8 cellular contexts compared by ENCODE assay signal in the genomic region with DNA sequence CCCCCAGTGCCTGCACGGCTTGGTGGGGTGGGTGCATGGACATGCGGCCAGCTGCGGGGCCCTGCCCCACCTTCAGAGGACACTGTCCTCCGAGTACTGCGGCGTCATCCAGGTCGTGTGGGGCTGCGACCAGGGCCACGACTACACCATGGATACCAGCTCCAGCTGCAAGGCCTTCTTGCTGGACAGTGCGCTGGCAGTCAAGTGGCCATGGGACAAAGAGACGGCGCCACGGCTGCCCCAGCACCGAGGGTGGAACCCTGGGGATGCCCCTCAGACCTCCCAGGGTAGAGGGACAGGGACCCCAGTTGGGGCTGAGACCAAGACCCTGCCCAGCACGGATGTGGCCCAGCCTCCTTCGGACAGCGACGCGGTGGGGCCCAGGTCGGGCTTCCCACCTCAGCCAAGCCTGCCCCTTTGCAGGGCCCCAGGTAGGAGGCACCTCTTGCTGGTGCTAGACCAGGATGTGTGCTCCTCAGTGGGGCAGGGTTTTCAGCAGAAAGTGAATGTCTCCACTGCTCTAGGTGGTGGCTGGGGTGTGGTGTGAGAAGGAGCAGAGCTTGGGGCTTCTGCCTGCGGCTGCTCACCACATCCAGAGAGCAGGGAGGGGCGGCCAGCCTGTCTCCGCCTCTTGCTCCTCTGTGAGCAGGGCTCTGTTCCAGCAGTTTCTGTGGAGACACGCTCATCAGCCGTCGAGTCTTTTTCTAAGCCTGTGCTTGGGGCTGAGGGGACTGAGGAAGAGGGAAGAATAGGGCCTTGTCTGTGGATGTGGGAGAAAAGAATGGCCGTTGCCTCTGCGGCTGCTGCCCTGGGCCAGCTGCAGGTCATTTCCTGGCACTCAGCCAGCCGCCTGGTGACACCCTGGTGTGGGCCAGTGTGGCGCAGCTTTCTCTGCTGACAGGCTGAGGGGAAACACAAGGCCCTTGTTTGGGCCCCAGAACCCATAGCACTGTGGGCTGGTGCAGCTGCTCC. TPM values are rescaled to one million over a fixed set of nuclear protein-coding genes. Genes with fewer than 3 reads are reported as not detected.
DNase-seq lines count a peak whose midpoint lies in the region; ATAC-seq lines count a peak whose summit lies in the region.

No MANE protein-coding gene starts in this region.

- H3K27ac Mint-ChIP-seq in activated naive CD8-positive, alpha-beta T cell treated with anti-CD3 and anti-CD28 coated beads, Interleukin-2, amount 50 U/mL, for 24 hours, result peak overlapping the region; percentile 88

- H3K4me3 ChIP-seq in ACC112 (ENCODE audit: low read depth, low read length), result peak overlapping the region; percentile 84; the same call in 1 of the 2 replicates

- peaks cover 16% of the 10 kb centered on the region for H3K36me3 ChIP-seq in ACC112 (ENCODE audit: insufficient read depth, low read length)

- H3K9me3 Mint-ChIP-seq in activated naive CD8-positive, alpha-beta T cell treated with anti-CD3 and anti-CD28 coated beads, Interleukin-2, amount 50 U/mL, for 24 hours, result no peaks in the 10 kb centered on the region

- peak; percentile 70 for DNase-seq in SK-MEL-5 (ENCODE audit: low read depth, low spot score)
- peak; percentile 67 for DNase-seq in activated naive CD8-positive, alpha-beta T cell treated with anti-CD3 and anti-CD28 coated beads, Interleukin-2, amount 50 U/mL, for 24 hours
- peak; percentile 34 for DNase-seq in iris pigment epithelial cell (ENCODE audit: low read depth)
- DNase-seq in stimulated activated CD8-positive, alpha-beta memory T cell treated with anti-CD3 and anti-CD28 coated beads, Interleukin-4, amount 100 ng/mL, for 1 hour (ENCODE audit: low read depth in 2 of 2, low spot score in 1 of 2), result peak; percentile 43 to 70
- no peak for DNase-seq in SK-N-DZ (ENCODE audit: low spot score)
- no peak for DNase-seq in NCI-H2107 (lab: John Stamatoyannopoulos, UW)

- H3K4me1 Mint-ChIP-seq in activated naive CD8-positive, alpha-beta T cell treated with anti-CD3 and anti-CD28 coated beads, Interleukin-2, amount 50 U/mL, for 24 hours, result peaks cover 57% of the 10 kb centered on the region

- ATAC-seq in activated naive CD8-positive, alpha-beta T cell treated with anti-CD3 and anti-CD28 coated beads, Interleukin-2, amount 50 U/mL, for 24 hours, result peak; percentile 34
- ATAC-seq in HG02798 (IDR thresholded peaks at IDR 0.05; ENCODE audit: poor library complexity, unreplicated experiment), result no peak

- peak overlapping the region; percentile 93 for H3K4me3 Mint-ChIP-seq in activated naive CD8-positive, alpha-beta T cell treated with anti-CD3 and anti-CD28 coated beads, Interleukin-2, amount 50 U/mL, for 24 hours

- no peaks in the 10 kb centered on the region for H3K27me3 ChIP-seq in ACC112 (ENCODE audit: insufficient read depth, low read length)

- H3K36me3 Mint-ChIP-seq in activated naive CD8-positive, alpha-beta T cell treated with anti-CD3 and anti-CD28 coated beads, Interleukin-2, amount 50 U/mL, for 24 hours (ENCODE audit: low read depth), result peaks cover 24% of the 10 kb centered on the region

- no peaks in the 10 kb centered on the region for H3K27me3 Mint-ChIP-seq in activated naive CD8-positive, alpha-beta T cell treated with anti-CD3 and anti-CD28 coated beads, Interleukin-2, amount 50 U/mL, for 24 hours

- peaks cover 38% of the 10 kb centered on the region for H3K79me2 ChIP-seq in ACC112 (ENCODE audit: control insufficient read depth, insufficient read depth, low read length, unreplicated experiment)

- H2AFZ ChIP-seq in ACC112 (ENCODE audit: low read length, unreplicated experiment), result no peak overlapping the region

- H3K27ac ChIP-seq in ACC112 (ENCODE audit: low read depth, low read length), result no peak overlapping the region

- H3K4me1 ChIP-seq in ACC112 (ENCODE audit: control insufficient read depth, insufficient read depth, low read length, unreplicated experiment), result peaks cover 36% of the 10 kb centered on the region

- in situ Hi-C loops in SK-MEL-5 (cut with HindIII; ENCODE audit: low pct_unique_long_range_greater_than_20kb, low sequenced_read_pairs), result no loop called here

RNA-seq across cellular contexts. Expression of a gene that starts 2.2 kb away (rescaled TPM):
- 9.4 and 10.3 TPM in 2 replicates for total RNA-seq in SK-MEL-5 (2014; rRNA removed; shearing (Covaris generic))
- 8.6 and 12.4 TPM in 2 replicates for polyA plus RNA-seq in SK-MEL-5 (2015; cell fraction: cytosol; rRNA removed)
- 111 and 133 TPM in 2 replicates for polyA plus RNA-seq in SK-MEL-5 (2015; cell fraction: nucleus; rRNA removed)
- 11.2 and 35.3 TPM in 2 replicates for polyA plus RNA-seq in SK-N-DZ (2014; cell fraction: cytosol; rRNA removed)
- polyA plus RNA-seq in SK-N-DZ (2014; cell fraction: nucleus; rRNA removed), result 81.8 and 136 TPM in 2 replicates

RNA-seq across cellular contexts. Expression of a gene that starts 2.9 kb away (rescaled TPM):
- 4.2 and 6.3 TPM in 2 replicates for total RNA-seq in SK-MEL-5 (2014; rRNA removed; shearing (Covaris generic))
- 7.1 and 9.9 TPM in 2 replicates for polyA plus RNA-seq in SK-MEL-5 (2015; cell fraction: cytosol; rRNA removed)
- 25.5 and 32.8 TPM in 2 replicates for polyA plus RNA-seq in SK-MEL-5 (2015; cell fraction: nucleus; rRNA removed)
- 5.7 and 8.8 TPM in 2 replicates for polyA plus RNA-seq in SK-N-DZ (2014; cell fraction: cytosol; rRNA removed)
- 26.0 and 40.7 TPM in 2 replicates for polyA plus RNA-seq in SK-N-DZ (2014; cell fraction: nucleus; rRNA removed)

RNA-seq across cellular contexts. Expression of a gene that starts 22.1 kb away (rescaled TPM):
- total RNA-seq in SK-MEL-5 (2014; rRNA removed; shearing (Covaris generic)), result 17.3 and 20.0 TPM in 2 replicates
- 24.0 and 26.7 TPM in 2 replicates for polyA plus RNA-seq in SK-MEL-5 (2015; cell fraction: cytosol; rRNA removed)
- polyA plus RNA-seq in SK-MEL-5 (2015; cell fraction: nucleus; rRNA removed), result 4.7 and 6.5 TPM in 2 replicates
- 12.8 and 13.3 TPM in 2 replicates for polyA plus RNA-seq in SK-N-DZ (2014; cell fraction: cytosol; rRNA removed)
- polyA plus RNA-seq in SK-N-DZ (2014; cell fraction: nucleus; rRNA removed), result 7.8 and 12.7 TPM in 2 replicates

RNA-seq across cellular contexts. Expression of a gene that starts 37.1 kb away (rescaled TPM):
- total RNA-seq in SK-MEL-5 (2014; rRNA removed; shearing (Covaris generic)), result 16.6 and 18.1 TPM in 2 replicates
- 22.4 and 23.8 TPM in 2 replicates for polyA plus RNA-seq in SK-MEL-5 (2015; cell fraction: cytosol; rRNA removed)
- polyA plus RNA-seq in SK-MEL-5 (2015; cell fraction: nucleus; rRNA removed), result 253 and 267 TPM in 2 replicates
- 101 and 107 TPM in 2 replicates for polyA plus RNA-seq in SK-N-DZ (2014; cell fraction: cytosol; rRNA removed)
- polyA plus RNA-seq in SK-N-DZ (2014; cell fraction: nucleus; rRNA removed), result 895 and 969 TPM in 2 replicates

Comparison
In these comparisons a context has a peak if more than half of its experiments do, and no peak if none do; other contexts are left out.
1. DNase-seq: peak in SK-MEL-5 (single experiment), activated naive CD8-positive, alpha-beta T cell treated with anti-CD3 and anti-CD28 coated beads, Interleukin-2, amount 50 U/mL, for 24 hours (single experiment), iris pigment epithelial cell (single experiment) and stimulated activated CD8-positive, alpha-beta memory T cell treated with anti-CD3 and anti-CD28 coated beads, Interleukin-4, amount 100 ng/mL, for 1 hour (2 of 2); none in SK-N-DZ (single experiment) and NCI-H2107 (single experiment).